ENCODE assay signal across 1 cellular context in genomic region chr7:8178353-8178752, GRCh38.
TF ChIP-seq lines count a peak whose summit lies in the region.

No MANE protein-coding gene starts in this region.

TF ChIP-seq in GM12878, 131 proteins besides CTCF, POLR2A, EP300 and RAD21 (continued from another document and continues in another):
- TF ChIP-seq, protein P1, sequence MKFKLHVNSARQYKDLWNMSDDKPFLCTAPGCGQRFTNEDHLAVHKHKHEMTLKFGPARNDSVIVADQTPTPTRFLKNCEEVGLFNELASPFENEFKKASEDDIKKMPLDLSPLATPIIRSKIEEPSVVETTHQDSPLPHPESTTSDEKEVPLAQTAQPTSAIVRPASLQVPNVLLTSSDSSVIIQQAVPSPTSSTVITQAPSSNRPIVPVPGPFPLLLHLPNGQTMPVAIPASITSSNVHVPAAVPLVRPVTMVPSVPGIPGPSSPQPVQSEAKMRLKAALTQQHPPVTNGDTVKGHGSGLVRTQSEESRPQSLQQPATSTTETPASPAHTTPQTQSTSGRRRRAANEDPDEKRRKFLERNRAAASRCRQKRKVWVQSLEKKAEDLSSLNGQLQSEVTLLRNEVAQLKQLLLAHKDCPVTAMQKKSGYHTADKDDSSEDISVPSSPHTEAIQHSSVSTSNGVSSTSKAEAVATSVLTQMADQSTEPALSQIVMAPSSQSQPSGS (IDR thresholded peaks at IDR 0.05; ENCODE audit: low read length): peak; percentile 66
- TF ChIP-seq DPF2 (IDR thresholded peaks at IDR 0.05) (no peak), HDGF (IDR thresholded peaks at IDR 0.05) (no peak), ESRRA (IDR thresholded peaks at IDR 0.05; ENCODE audit: low read length) (no peak), ETV6 (conservative IDR thresholded peaks at IDR 0.05 in 1 of 2, IDR thresholded peaks at IDR 0.05 in 1 of 2; ENCODE audit: borderline replicate concordance in 1 of 2, low read depth in 1 of 2) (no peak), ZNF274 (IDR thresholded peaks at IDR 0.05; ENCODE audit: insufficient read depth, insufficient read length) (no peak), RFX5 (IDR thresholded peaks at IDR 0.05; ENCODE audit: low read depth, low read length) (no peak), ATF7 (IDR thresholded peaks at IDR 0.05; ENCODE audit: low read depth) (peak; percentile 82), KAT2A (conservative IDR thresholded peaks at IDR 0.05; ENCODE audit: control insufficient read depth, low read depth, low read length) (no peak), SMAD5 (IDR thresholded peaks at IDR 0.05; ENCODE audit: low read depth) (no peak), BCL11A (IDR thresholded peaks at IDR 0.05; ENCODE audit: low read depth, low read length) (no peak), KLF5 (IDR thresholded peaks at IDR 0.05; ENCODE audit: partially characterized antibody) (no peak), BMI1 (IDR thresholded peaks at IDR 0.05; ENCODE audit: borderline replicate concordance) (no peak), IRF4 (IDR thresholded peaks at IDR 0.05; ENCODE audit: low read depth, low read length) (no peak), EGR1 (IDR thresholded peaks at IDR 0.05; ENCODE audit: borderline replicate concordance in 1 of 2, low read depth in 2 of 2, low read length in 2 of 2) (no peak), SP1 (IDR thresholded peaks at IDR 0.05; ENCODE audit: low read depth, low read length) (no peak), ZNF592 (IDR thresholded peaks at IDR 0.05) (no peak), NFXL1 (IDR thresholded peaks at IDR 0.05; ENCODE audit: borderline replicate concordance) (no peak), SMAD1 (IDR thresholded peaks at IDR 0.05; ENCODE audit: low read depth, partially characterized antibody) (no peak), TAF1 (IDR thresholded peaks at IDR 0.05; ENCODE audit: borderline replicate concordance, low read depth, low read length) (no peak), SREBF2 (IDR thresholded peaks at IDR 0.05; ENCODE audit: low read length) (no peak), JUNB (IDR thresholded peaks at IDR 0.05) (peak; percentile 36; the same call in 1 of the 2 replicates), CREM (IDR thresholded peaks at IDR 0.05; ENCODE audit: low read depth) (no peak), MEF2A (IDR thresholded peaks at IDR 0.05; ENCODE audit: insufficient read depth, low read depth, low read length) (0 out of 2 replicates have a peak, but pooled peaks have one; percentile 74), CHD2 (IDR thresholded peaks at IDR 0.05; ENCODE audit: borderline replicate concordance, low read depth, low read length) (no peak), REST (IDR thresholded peaks at IDR 0.05; ENCODE audit: low read depth, low read length) (no peak), NR2C2 (IDR thresholded peaks at IDR 0.05; ENCODE audit: borderline replicate concordance, control insufficient read depth, insufficient read length, low read depth) (no peak), BACH1 (IDR thresholded peaks at IDR 0.05; ENCODE audit: borderline replicate concordance) (no peak), BCL3 (IDR thresholded peaks at IDR 0.05; ENCODE audit: borderline replicate concordance, insufficient read depth, low read depth, low read length, poor library complexity, severe bottlenecking) (no peak), RAD51 (IDR thresholded peaks at IDR 0.05) (peak; percentile 40; the same call in 1 of the 2 replicates), SMARCA5 (IDR thresholded peaks at IDR 0.05) (no peak), IRF3 (IDR thresholded peaks at IDR 0.05) (no peak), ELK1 (IDR thresholded peaks at IDR 0.05; ENCODE audit: low read depth, low read length) (no peak), NBN (IDR thresholded peaks at IDR 0.05) (no peak), CREB1 (IDR thresholded peaks at IDR 0.05; ENCODE audit: low read depth) (0 out of 2 replicates have a peak, but pooled peaks have one; percentile 9), RUNX3 (IDR thresholded peaks at IDR 0.05; ENCODE audit: low read length) (peak; percentile 26; the same call in 1 of the 2 replicates), EZH2 (IDR thresholded peaks at IDR 0.05; ENCODE audit: borderline replicate concordance, control insufficient read depth, low read depth, low read length) (no peak), BCLAF1 (IDR thresholded peaks at IDR 0.05) (no peak), BHLHE40 (IDR thresholded peaks at IDR 0.05; ENCODE audit: borderline replicate concordance in 1 of 2, low read depth in 2 of 2, low read length in 1 of 2) (peak in 1 of 2 experiments; percentile 13; a peak in 2 of 4 replicates), TBL1XR1 (IDR thresholded peaks at IDR 0.05; ENCODE audit: low read depth, low read length) (no peak), MEF2B (IDR thresholded peaks at IDR 0.05; ENCODE audit: partially characterized antibody, poor library complexity, severe bottlenecking) (peak; percentile 68)
- TF ChIP-seq, protein P2, sequence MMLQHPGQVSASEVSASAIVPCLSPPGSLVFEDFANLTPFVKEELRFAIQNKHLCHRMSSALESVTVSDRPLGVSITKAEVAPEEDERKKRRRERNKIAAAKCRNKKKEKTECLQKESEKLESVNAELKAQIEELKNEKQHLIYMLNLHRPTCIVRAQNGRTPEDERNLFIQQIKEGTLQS (IDR thresholded peaks at IDR 0.05; ENCODE audit: borderline replicate concordance, extremely low read depth, low read depth, low read length): no peak
- TF ChIP-seq, protein P3, sequence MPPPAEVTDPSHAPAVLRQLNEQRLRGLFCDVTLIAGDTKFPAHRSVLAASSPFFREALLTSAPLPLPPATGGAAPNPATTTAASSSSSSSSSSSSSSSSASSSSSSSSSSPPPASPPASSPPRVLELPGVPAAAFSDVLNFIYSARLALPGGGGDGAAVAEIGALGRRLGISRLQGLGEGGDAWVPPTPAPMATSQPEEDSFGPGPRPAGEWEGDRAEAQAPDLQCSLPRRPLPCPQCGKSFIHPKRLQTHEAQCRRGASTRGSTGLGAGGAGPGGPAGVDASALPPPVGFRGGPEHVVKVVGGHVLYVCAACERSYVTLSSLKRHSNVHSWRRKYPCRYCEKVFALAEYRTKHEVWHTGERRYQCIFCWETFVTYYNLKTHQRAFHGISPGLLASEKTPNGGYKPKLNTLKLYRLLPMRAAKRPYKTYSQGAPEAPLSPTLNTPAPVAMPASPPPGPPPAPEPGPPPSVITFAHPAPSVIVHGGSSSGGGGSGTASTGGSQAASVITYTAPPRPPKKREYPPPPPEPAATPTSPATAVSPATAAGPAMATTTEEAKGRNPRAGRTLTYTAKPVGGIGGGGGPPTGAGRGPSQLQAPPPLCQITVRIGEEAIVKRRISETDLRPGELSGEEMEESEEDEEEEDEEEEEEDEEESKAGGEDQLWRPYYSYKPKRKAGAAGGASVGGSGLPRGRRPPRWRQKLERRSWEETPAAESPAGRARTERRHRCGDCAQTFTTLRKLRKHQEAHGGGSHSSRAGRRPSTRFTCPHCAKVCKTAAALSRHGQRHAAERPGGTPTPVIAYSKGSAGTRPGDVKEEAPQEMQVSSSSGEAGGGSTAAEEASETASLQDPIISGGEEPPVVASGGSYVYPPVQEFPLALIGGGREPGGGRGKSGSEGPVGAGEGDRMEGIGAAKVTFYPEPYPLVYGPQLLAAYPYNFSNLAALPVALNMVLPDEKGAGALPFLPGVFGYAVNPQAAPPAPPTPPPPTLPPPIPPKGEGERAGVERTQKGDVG (CRISPR knock-in tag; IDR thresholded peaks at IDR 0.05): no peak
